Comparison of ENCODE assay signal across 1 cellular context in the genomic region with DNA sequence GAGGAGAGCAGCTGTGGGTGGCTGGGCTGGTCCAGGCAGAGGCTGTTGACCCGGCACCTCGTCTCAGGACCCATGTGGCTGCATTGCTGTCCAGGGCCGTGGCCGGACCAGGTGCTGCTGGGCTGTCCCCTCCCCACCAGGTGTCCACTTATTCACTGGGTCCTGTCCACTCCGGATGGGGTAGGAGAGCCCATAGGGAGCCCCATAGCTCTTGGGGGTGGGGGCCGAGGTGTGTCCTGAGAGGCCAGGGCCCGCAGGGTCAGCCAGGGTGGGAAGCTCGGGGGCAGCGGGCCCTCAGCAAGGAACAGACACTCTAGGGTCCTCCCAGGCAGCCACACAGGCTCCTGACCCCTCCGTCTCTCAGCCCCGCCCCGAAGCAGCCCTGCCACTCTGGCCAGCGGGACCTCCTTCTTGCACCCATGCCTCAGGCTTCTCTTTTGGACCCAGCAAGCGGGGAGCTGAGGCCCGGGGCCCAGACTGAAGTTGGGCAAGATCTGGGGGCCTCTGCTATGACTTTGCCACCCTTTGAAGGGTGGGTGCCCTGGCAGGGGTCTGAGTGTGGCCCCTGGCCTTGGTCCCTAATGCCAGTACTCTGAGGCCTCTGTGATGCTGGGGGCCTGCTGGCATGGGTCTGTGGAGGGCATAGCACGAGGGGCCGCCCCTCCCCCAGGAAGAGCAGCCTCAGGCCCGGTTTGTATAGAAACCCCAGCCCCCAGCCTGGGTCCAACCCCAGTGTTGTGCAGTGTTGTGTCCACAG.
TF ChIP-seq lines count a peak whose summit lies in the region.

No MANE protein-coding gene starts in this region.

TF ChIP-seq in HEK293, 187 proteins besides CTCF, POLR2A, EP300 and RAD21 (continued from another document):
- no peak for TF ChIP-seq ZNF335 (tag by site-specific recombination; conservative IDR thresholded peaks at IDR 0.05)
